ENCODE assay signal across 19 cellular contexts in genomic region chr13:63305641-63306133, GRCh38.
"Had no signal": no experiment of that assay in that cellular context is flagged by ENCODE, and none has a peak within 500 bp of the region (broad histone marks: within the 10 kb centered on the region; RNA-seq: fewer than 3 reads in every experiment).

No MANE protein-coding gene starts in this region.

- H3K36me3 Mint-ChIP-seq: memory B cell, mesothelial cell of epicardium had no signal

- ATAC-seq: gastrocnemius medialis; heart right ventricle; left lobe of liver; natural killer cell treated with Interleukin-12 subunit alpha and Interleukin-12 subunit beta and Interleukin-15 and Interleukin-18, amount 100 ng/mL, for 72 hours; stimulated activated naive CD8-positive, alpha-beta T cell treated with anti-CD3 and anti-CD28 coated beads, Interleukin-15, Interleukin-2, amounts not matched to agents 100 U/mL and 50 U/mL, for 24 hours had no signal

- H3K4me1 ChIP-seq: esophagus muscularis mucosa, gastrocnemius medialis, heart right ventricle, lower lobe of right lung, sigmoid colon, suprapubic skin, tibial artery, upper lobe of left lung, vagina had no signal

- H3K4me3 Mint-ChIP-seq: memory B cell; mesothelial cell of epicardium; natural killer cell treated with Interleukin-12 subunit alpha and Interleukin-12 subunit beta and Interleukin-15 and Interleukin-18, amount 100 ng/mL, for 72 hours had no signal

- DNase-seq: effector memory CD4-positive, alpha-beta T cell; gastrocnemius medialis; heart right ventricle; hypothalamus; lower lobe of right lung; sigmoid colon; stimulated activated CD4-positive, alpha-beta T cell treated with anti-CD3 and anti-CD28 coated beads, Interleukin-2, amount 100 ng/mL, for 48 hours; stimulated activated naive CD8-positive, alpha-beta T cell treated with anti-CD3 and anti-CD28 coated beads, Interleukin-15, Interleukin-2, amounts not matched to agents 100 U/mL and 50 U/mL, for 24 hours; tibial artery had no signal

- H3K27ac Mint-ChIP-seq: memory B cell; mesothelial cell of epicardium; natural killer cell treated with Interleukin-12 subunit alpha and Interleukin-12 subunit beta and Interleukin-15 and Interleukin-18, amount 100 ng/mL, for 72 hours had no signal

- H3K9me3 ChIP-seq: esophagus muscularis mucosa, gastrocnemius medialis, lower lobe of right lung, sigmoid colon, tibial artery, vagina had no signal

- H3K36me3 ChIP-seq: esophagus muscularis mucosa, gastrocnemius medialis, heart right ventricle, lower lobe of right lung, sigmoid colon, suprapubic skin, tibial artery, upper lobe of left lung, vagina had no signal

- H3K27ac ChIP-seq: epithelial cell of prostate, esophagus muscularis mucosa, gastrocnemius medialis, heart right ventricle, lower lobe of right lung, sigmoid colon, skin epidermis, suprapubic skin, tibial artery, upper lobe of left lung, vagina had no signal

- H3K27me3 Mint-ChIP-seq: memory B cell; natural killer cell treated with Interleukin-12 subunit alpha and Interleukin-12 subunit beta and Interleukin-15 and Interleukin-18, amount 100 ng/mL, for 72 hours had no signal

- H3K9me3 Mint-ChIP-seq: memory B cell had no signal

- H3K27me3 ChIP-seq: esophagus muscularis mucosa, gastrocnemius medialis, heart right ventricle, sigmoid colon, suprapubic skin, tibial artery, upper lobe of left lung, vagina had no signal

- H3K4me3 ChIP-seq: esophagus muscularis mucosa, gastrocnemius medialis, heart right ventricle, lower lobe of right lung, sigmoid colon, skin epidermis, suprapubic skin, tibial artery, upper lobe of left lung, vagina had no signal

- H3K4me1 Mint-ChIP-seq: mesothelial cell of epicardium had no signal
